ENCODE assay signal across 23 cellular contexts in genomic region chr6:137758661-137759060, GRCh38.
DNase-seq lines count a peak whose midpoint lies in the region; ATAC-seq and TF ChIP-seq lines count a peak whose summit lies in the region.
"Had no signal": no experiment of that assay in that cellular context is flagged by ENCODE, and none has a peak within 500 bp of the region (broad histone marks: within the 10 kb centered on the region; RNA-seq: fewer than 3 reads in every experiment).

No MANE protein-coding gene starts in this region.

- BruUV-seq in MCF 10A (replicated peaks; lab: Mats Ljungman, UMichigan) = no TSS peak

- no peaks in the 10 kb centered on the region for H3K36me3 Mint-ChIP-seq in activated T-helper 17 cell treated with anti-CD3 and anti-CD28 coated beads, Interleukin-2, amount 50 U/mL, for 72 hours (ENCODE audit: low read depth)
- H3K36me3 Mint-ChIP-seq in stimulated activated effector memory CD8-positive, alpha-beta T cell treated with anti-CD3 and anti-CD28 coated beads, Interleukin-12 subunit alpha, Interleukin-12 subunit beta, amount 100 ng/mL, for 72 hours = no peaks in the 10 kb centered on the region
- no peaks in the 10 kb centered on the region for H3K36me3 Mint-ChIP-seq in MCF 10A (ENCODE audit: insufficient read depth, unreplicated experiment)
- H3K36me3 Mint-ChIP-seq: CD4-positive, alpha-beta memory T cell; CD4-positive, CD25-positive, alpha-beta regulatory T cell had no signal

- POLR2A ChIA-PET in MCF 10A (lab: Yijun Ruan, JAX) = interaction anchor here (1.0 kb wide), 1 partner anchor 11 kb away, joined by 3 read pairs; no protein-coding TSS in a partner anchor

- DNase-seq in stimulated activated naive CD8-positive, alpha-beta T cell treated with anti-CD3 and anti-CD28 coated beads, Interleukin-15, Interleukin-2, amounts not matched to agents 100 U/mL and 50 U/mL, for 24 hours = no peak
- DNase-seq in stimulated activated naive CD8-positive, alpha-beta T cell treated with anti-CD3 and anti-CD28 coated beads, Interleukin-15, amount 100 ng/mL, for 72 hours = no peak
- no peak for DNase-seq in stimulated activated effector memory CD8-positive, alpha-beta T cell treated with anti-CD3 and anti-CD28 coated beads, Interleukin-12 subunit alpha, Interleukin-12 subunit beta, amount 100 ng/mL, for 72 hours (ENCODE audit: low spot score in 2 of 2)
- DNase-seq in SIG-M5 (lab: John Stamatoyannopoulos, UW) (no peak), MCF 10A (ENCODE audit: unreplicated experiment) (no peak)
- DNase-seq: 8988T; ACHN; BE2C; C1 segment of cervical spinal cord; CD4-positive, alpha-beta memory T cell; CD4-positive, CD25-positive, alpha-beta regulatory T cell; CD8-positive, alpha-beta memory T cell; COR-L47; DMS 273 treated with DMSO at 0.1 percent for 48 hours; DMS153; DMS53; DMS79; DND-41; EL; GDM1 had no signal

- TF ChIP-seq CTCF in MCF 10A (IDR thresholded peaks at IDR 0.05; ENCODE audit: unreplicated experiment) = no peak

- ATAC-seq in stimulated activated naive CD8-positive, alpha-beta T cell treated with anti-CD3 and anti-CD28 coated beads, Interleukin-15, Interleukin-2, amounts not matched to agents 100 U/mL and 50 U/mL, for 24 hours = peak; percentile 53
- no peak for ATAC-seq in stimulated activated naive CD8-positive, alpha-beta T cell treated with anti-CD3 and anti-CD28 coated beads, Interleukin-15, amount 100 ng/mL, for 72 hours
- peak; percentile 23 for ATAC-seq in activated T-helper 17 cell treated with anti-CD3 and anti-CD28 coated beads, Interleukin-2, amount 50 U/mL, for 72 hours (replicated peaks)
- peak; percentile 63 for ATAC-seq in stimulated activated effector memory CD8-positive, alpha-beta T cell treated with anti-CD3 and anti-CD28 coated beads, Interleukin-12 subunit alpha, Interleukin-12 subunit beta, amount 100 ng/mL, for 72 hours
- no peak for ATAC-seq in GM19023 (IDR thresholded peaks at IDR 0.05; ENCODE audit: unreplicated experiment)

- CTCF ChIA-PET in MCF 10A (lab: Yijun Ruan, JAX) = interaction anchor here (0.9 kb wide), 1 partner anchor 41 kb away, joined by 3 read pairs; no protein-coding TSS in a partner anchor

- no peak overlapping the region for H3K27ac Mint-ChIP-seq in stimulated activated naive CD8-positive, alpha-beta T cell treated with anti-CD3 and anti-CD28 coated beads, Interleukin-15, amount 100 ng/mL, for 72 hours
- H3K27ac Mint-ChIP-seq in activated T-helper 17 cell treated with anti-CD3 and anti-CD28 coated beads, Interleukin-2, amount 50 U/mL, for 72 hours = no peak overlapping the region
- no peak overlapping the region for H3K27ac Mint-ChIP-seq in stimulated activated effector memory CD8-positive, alpha-beta T cell treated with anti-CD3 and anti-CD28 coated beads, Interleukin-12 subunit alpha, Interleukin-12 subunit beta, amount 100 ng/mL, for 72 hours
- no peak overlapping the region for H3K27ac Mint-ChIP-seq in MCF 10A (ENCODE audit: low read depth, unreplicated experiment)

- H3K9me3 Mint-ChIP-seq in stimulated activated naive CD8-positive, alpha-beta T cell treated with anti-CD3 and anti-CD28 coated beads, Interleukin-15, amount 100 ng/mL, for 72 hours = no peaks in the 10 kb centered on the region
- no peaks in the 10 kb centered on the region for H3K9me3 Mint-ChIP-seq in activated T-helper 17 cell treated with anti-CD3 and anti-CD28 coated beads, Interleukin-2, amount 50 U/mL, for 72 hours
- no peaks in the 10 kb centered on the region for H3K9me3 Mint-ChIP-seq in stimulated activated effector memory CD8-positive, alpha-beta T cell treated with anti-CD3 and anti-CD28 coated beads, Interleukin-12 subunit alpha, Interleukin-12 subunit beta, amount 100 ng/mL, for 72 hours
- no peaks in the 10 kb centered on the region for H3K9me3 Mint-ChIP-seq in MCF 10A (ENCODE audit: unreplicated experiment)
- H3K9me3 Mint-ChIP-seq: CD14-positive monocyte; CD4-positive, alpha-beta memory T cell; CD8-positive, alpha-beta memory T cell had no signal

- H3K4me3 Mint-ChIP-seq in stimulated activated naive CD8-positive, alpha-beta T cell treated with anti-CD3 and anti-CD28 coated beads, Interleukin-15, amount 100 ng/mL, for 72 hours = no peak overlapping the region
- no peak overlapping the region for H3K4me3 Mint-ChIP-seq in activated T-helper 17 cell treated with anti-CD3 and anti-CD28 coated beads, Interleukin-2, amount 50 U/mL, for 72 hours
- H3K4me3 Mint-ChIP-seq in stimulated activated effector memory CD8-positive, alpha-beta T cell treated with anti-CD3 and anti-CD28 coated beads, Interleukin-12 subunit alpha, Interleukin-12 subunit beta, amount 100 ng/mL, for 72 hours = no peak overlapping the region
- no peak overlapping the region for H3K4me3 Mint-ChIP-seq in MCF 10A (ENCODE audit: unreplicated experiment)
- H3K4me3 Mint-ChIP-seq: CD14-positive monocyte; CD4-positive, alpha-beta memory T cell; CD4-positive, CD25-positive, alpha-beta regulatory T cell; CD8-positive, alpha-beta memory T cell had no signal

- intact Hi-C loops in MCF 10A (cut with micrococcal nuclease) = no loop called here

- H3K4me1 Mint-ChIP-seq in stimulated activated naive CD8-positive, alpha-beta T cell treated with anti-CD3 and anti-CD28 coated beads, Interleukin-15, amount 100 ng/mL, for 72 hours = peaks cover 6% of the 10 kb centered on the region
- H3K4me1 Mint-ChIP-seq in activated T-helper 17 cell treated with anti-CD3 and anti-CD28 coated beads, Interleukin-2, amount 50 U/mL, for 72 hours = peaks cover 3% of the 10 kb centered on the region
- peaks cover 6% of the 10 kb centered on the region for H3K4me1 Mint-ChIP-seq in stimulated activated effector memory CD8-positive, alpha-beta T cell treated with anti-CD3 and anti-CD28 coated beads, Interleukin-12 subunit alpha, Interleukin-12 subunit beta, amount 100 ng/mL, for 72 hours
- peaks cover under 1% of the 10 kb centered on the region for H3K4me1 Mint-ChIP-seq in MCF 10A (ENCODE audit: insufficient read depth, unreplicated experiment)

- peaks cover 5% of the 10 kb centered on the region for H3K27me3 Mint-ChIP-seq in stimulated activated naive CD8-positive, alpha-beta T cell treated with anti-CD3 and anti-CD28 coated beads, Interleukin-15, amount 100 ng/mL, for 72 hours
- no peaks in the 10 kb centered on the region for H3K27me3 Mint-ChIP-seq in activated T-helper 17 cell treated with anti-CD3 and anti-CD28 coated beads, Interleukin-2, amount 50 U/mL, for 72 hours
- H3K27me3 Mint-ChIP-seq in MCF 10A (ENCODE audit: insufficient read depth, unreplicated experiment) = no peaks in the 10 kb centered on the region
- H3K27me3 Mint-ChIP-seq: CD4-positive, alpha-beta memory T cell had no signal

Comparison
In these comparisons a context has a peak if more than half of its experiments do, and no peak if none do; other contexts are left out.
1. ATAC-seq: peak in stimulated activated naive CD8-positive, alpha-beta T cell treated with anti-CD3 and anti-CD28 coated beads, Interleukin-15, Interleukin-2, amounts not matched to agents 100 U/mL and 50 U/mL, for 24 hours (single experiment), activated T-helper 17 cell treated with anti-CD3 and anti-CD28 coated beads, Interleukin-2, amount 50 U/mL, for 72 hours (single experiment) and stimulated activated effector memory CD8-positive, alpha-beta T cell treated with anti-CD3 and anti-CD28 coated beads, Interleukin-12 subunit alpha, Interleukin-12 subunit beta, amount 100 ng/mL, for 72 hours (single experiment); none in stimulated activated naive CD8-positive, alpha-beta T cell treated with anti-CD3 and anti-CD28 coated beads, Interleukin-15, amount 100 ng/mL, for 72 hours (single experiment) and GM19023 (single experiment).